Comparison of ENCODE assay signal across 1 cellular context in genomic region chr5:160008529-160008876, GRCh38.
A peak's percentile ranks its signal among the peaks of the same experiment; 100 is the strongest.
TF ChIP-seq lines count a peak whose summit lies in the region.

No MANE protein-coding gene starts in this region.

TF ChIP-seq in K562, 482 proteins besides CTCF, POLR2A, EP300 and RAD21 (continued from another document):
- TF ChIP-seq MLLT1 (IDR thresholded peaks at IDR 0.05), result peak in 1 of 2 experiments; percentile 77; a peak in 2 of 4 replicates
TF ChIP-seq in K562: peak in this region for 4; not testable (repeated sequence) for 478.
